In genomic region chr15:87219650-87220615, GRCh38 we compare ENCODE assay signal across 20 cellular contexts.
A peak's percentile ranks its signal among the peaks of the same experiment; 100 is the strongest.
DNase-seq lines count a peak whose midpoint lies in the region; ATAC-seq and TF ChIP-seq lines count a peak whose summit lies in the region.
"Had no signal": no experiment of that assay in that cellular context is flagged by ENCODE, and none has a peak within 500 bp of the region (broad histone marks: within the 10 kb centered on the region; RNA-seq: fewer than 3 reads in every experiment).

No MANE protein-coding gene starts in this region.

- H3K27me3 ChIP-seq in MG63 (no peaks in the 10 kb centered on the region), mammary epithelial cell (ENCODE audit: insufficient read depth, low read length) (no peaks in the 10 kb centered on the region)
- H3K27me3 ChIP-seq: cardiac muscle cell, neural progenitor cell, transverse colon had no signal

- dilution Hi-C loops in mammary epithelial cell (cut with HindIII; ENCODE audit: low sequenced_read_pairs) = no loop called here

- BruUV-seq in mammary epithelial cell (replicated peaks; lab: Mats Ljungman, UMichigan) = TSS peak; percentile 97

- peak; percentile 88 for DNase-seq in EL
- DNase-seq in MG63 = peak; percentile 38
- DNase-seq in mammary epithelial cell = peak; percentile 92
- peak; percentile 22 for DNase-seq in myocyte (ENCODE audit: low read depth)
- DNase-seq in NCI-H187 (lab: John Stamatoyannopoulos, UW) = no peak
- no peak for DNase-seq in cortex of kidney (lab: John Stamatoyannopoulos, UW)
- DNase-seq: activated CD4-positive, alpha-beta T cell treated with anti-CD3 and anti-CD28 coated beads, Interleukin-2, amount 10 ng/mL, durations not matched to agents 7 days and 5 days; activated effector memory CD4-positive, alpha-beta T cell treated with anti-CD3 and anti-CD28 coated beads, Interleukin-2, amount 50 U/mL, for 16 hours; DMS79 treated with DMSO at 0.1 percent for 48 hours; dorsolateral prefrontal cortex; left ventricle myocardium superior; NCI-H1694; NCI-H2227 treated with DMSO at 0.1 percent for 48 hours; NCI-H774; stimulated activated CD4-positive, alpha-beta T cell treated with anti-CD3 and anti-CD28 coated beads, Interleukin-4, amount 100 ng/mL, for 24 hours; stimulated activated naive CD8-positive, alpha-beta T cell treated with anti-CD3 and anti-CD28 coated beads, Interleukin-15, amount 100 ng/mL, for 72 hours; transverse colon had no signal

- no peaks in the 10 kb centered on the region for H3K79me2 ChIP-seq in mammary epithelial cell (ENCODE audit: insufficient read depth, low read length)

- H3K4me3 ChIP-seq in MG63 (no peak overlapping the region), mammary epithelial cell (replicated peaks in 1 of 3; ENCODE audit: insufficient read depth in 1 of 3, low read depth in 2 of 3, low read length in 3 of 3) (no peak overlapping the region)
- H3K4me3 ChIP-seq: cardiac muscle cell, dorsolateral prefrontal cortex, neural progenitor cell, transverse colon had no signal

- CTCF ChIA-PET in mammary epithelial cell (lab: Charles Lee; ENCODE audit: low non-redundant PET) = no interaction called here

- TF ChIP-seq CTCF in mammary epithelial cell (conservative IDR thresholded peaks at IDR 0.05 in 1 of 2, IDR thresholded peaks at IDR 0.05 in 1 of 2; ENCODE audit: extremely low read depth in 1 of 2, insufficient read depth in 1 of 2, low read depth in 1 of 2, low read length in 2 of 2) = no peak

- no peak overlapping the region for H2AFZ ChIP-seq in mammary epithelial cell (ENCODE audit: low read depth, low read length)
- H2AFZ ChIP-seq: neural progenitor cell had no signal

- no peaks in the 10 kb centered on the region for H3K9me3 ChIP-seq in MG63
- no peaks in the 10 kb centered on the region for H3K9me3 ChIP-seq in mammary epithelial cell (replicated peaks; ENCODE audit: insufficient read depth, low read length)
- H3K9me3 ChIP-seq: transverse colon had no signal

- no peak for ATAC-seq in HG02798 (IDR thresholded peaks at IDR 0.05; ENCODE audit: poor library complexity, unreplicated experiment)
- ATAC-seq: left ventricle myocardium superior; stimulated activated naive CD8-positive, alpha-beta T cell treated with anti-CD3 and anti-CD28 coated beads, Interleukin-15, amount 100 ng/mL, for 72 hours had no signal

- H3K4me2 ChIP-seq in mammary epithelial cell (ENCODE audit: insufficient read depth, low read depth, low read length) = peak overlapping the region; percentile 61
- H3K4me2 ChIP-seq: neural progenitor cell had no signal

- H3K9ac ChIP-seq in mammary epithelial cell (ENCODE audit: insufficient read depth, low read length) = no peak overlapping the region
- H3K9ac ChIP-seq: neural progenitor cell had no signal

- peaks cover 22% of the 10 kb centered on the region for H3K4me1 ChIP-seq in mammary epithelial cell (ENCODE audit: insufficient read depth, low read length)
- H3K4me1 ChIP-seq: transverse colon had no signal

- H3K27ac ChIP-seq in mammary epithelial cell (ENCODE audit: insufficient read depth, low read depth, low read length) = peak overlapping the region; percentile 72
- H3K27ac ChIP-seq: cardiac muscle cell, dorsolateral prefrontal cortex, neural progenitor cell, transverse colon had no signal

- H4K20me1 ChIP-seq in mammary epithelial cell (ENCODE audit: insufficient read depth, low read length) = no peaks in the 10 kb centered on the region

- WGBS in mammary epithelial cell (ENCODE audit: low coverage, missing lambda C conversion rate) = 0% methylated on average over 6 of the region's 6 CpGs

- H3K36me3 ChIP-seq in MG63 (no peaks in the 10 kb centered on the region), mammary epithelial cell (ENCODE audit: insufficient read depth, low read length) (no peaks in the 10 kb centered on the region)
- H3K36me3 ChIP-seq: cardiac muscle cell, neural progenitor cell, transverse colon had no signal

- intact Hi-C loops in mammary epithelial cell (cut with micrococcal nuclease) = no loop called here

- in situ Hi-C loops in mammary epithelial cell (cut with MboI; ENCODE audit: low sequenced_read_pairs in 2 of 2) = no loop called here

Comparison
In these comparisons a context has a peak if more than half of its experiments do, and no peak if none do; other contexts are left out.
1. DNase-seq: peak in EL (single experiment), MG63 (single experiment), mammary epithelial cell (single experiment) and myocyte (single experiment); none in NCI-H187 (0 of 2) and cortex of kidney (single experiment).